22 cellular contexts compared by ENCODE assay signal in genomic region chr11:97202613-97203292, GRCh38.
"Had no signal": no experiment of that assay in that cellular context is flagged by ENCODE, and none has a peak within 500 bp of the region (broad histone marks: within the 10 kb centered on the region; RNA-seq: fewer than 3 reads in every experiment).

No MANE protein-coding gene starts in this region.

- H3K9me3 ChIP-seq: adrenal gland, ascending aorta, gastrocnemius medialis, sigmoid colon, transverse colon, uterus had no signal

- H3K27ac ChIP-seq: adrenal gland, ascending aorta, brain microvascular endothelial cell, coronary artery, esophagus squamous epithelium, gastrocnemius medialis, sigmoid colon, transverse colon, uterus, WERI-Rb-1 had no signal

- H3K4me3 ChIP-seq: adrenal gland, ascending aorta, coronary artery, esophagus squamous epithelium, gastrocnemius medialis, sigmoid colon, transverse colon, uterus had no signal

- ATAC-seq: activated CD4-positive, alpha-beta T cell treated with anti-CD3 and anti-CD28 coated beads for 36 hours had no signal

- H3K27me3 ChIP-seq: adrenal gland, ascending aorta, brain microvascular endothelial cell, esophagus squamous epithelium, gastrocnemius medialis, sigmoid colon, transverse colon, uterus had no signal

- H3K36me3 ChIP-seq: adrenal gland, ascending aorta, brain microvascular endothelial cell, esophagus squamous epithelium, gastrocnemius medialis, sigmoid colon, transverse colon, uterus, WERI-Rb-1 had no signal

- DNase-seq: activated CD4-positive, alpha-beta T cell treated with anti-CD3 and anti-CD28 coated beads for 36 hours; activated CD4-positive, alpha-beta T cell treated with anti-CD3 and anti-CD28 coated beads, Interleukin-2, amount 50 U/mL, for 4 hours; activated CD8-positive, alpha-beta memory T cell treated with anti-CD3 and anti-CD28 coated beads for 24 hours; activated CD8-positive, alpha-beta memory T cell treated with anti-CD3 and anti-CD28 coated beads, Interleukin-2, amount 50 U/mL, for 4 hours; activated naive CD4-positive, alpha-beta T cell; activated T-cell treated with anti-CD3 and anti-CD28 coated beads, Interleukin-2, amount 50 U/mL, for 24 hours; adrenal gland; brain microvascular endothelial cell; esophagus squamous epithelium; gastrocnemius medialis; head of caudate nucleus; kidney glomerular epithelial cell; occipital lobe; sigmoid colon; stimulated activated CD4-positive, alpha-beta T cell treated with anti-CD3 and anti-CD28 coated beads, Interleukin-2, amount 100 ng/mL, for 48 hours; stimulated activated CD8-positive, alpha-beta memory T cell treated with anti-CD3 and anti-CD28 coated beads, Interleukin-4, amount 100 ng/mL, for 48 hours; stimulated activated naive B cell treated with anti-CD40 and anti-IgM and Interleukin-4, amounts not matched to agents 10 μg/mL and 1 μg/mL and 100 μg/mL, for 72 hours; transverse colon; uterus; WERI-Rb-1 had no signal

- H3K4me1 ChIP-seq: adrenal gland, ascending aorta, esophagus squamous epithelium, sigmoid colon, transverse colon, uterus had no signal
